In genomic region chrX:30576881-30577280, GRCh38 we compare ENCODE assay signal across 14 cellular contexts. TPM values are rescaled to one million over a fixed set of nuclear protein-coding genes. Genes with fewer than 3 reads are reported as not detected.
DNase-seq lines count a peak whose midpoint lies in the region; ATAC-seq and TF ChIP-seq lines count a peak whose summit lies in the region.
"Had no signal": no experiment of that assay in that cellular context is flagged by ENCODE, and none has a peak within 500 bp of the region (broad histone marks: within the 10 kb centered on the region; RNA-seq: fewer than 3 reads in every experiment).

No MANE protein-coding gene starts in this region.

- peak overlapping the region; percentile 80 for H3K4me3 Mint-ChIP-seq in activated CD4-positive, alpha-beta T cell treated with anti-CD3 and anti-CD28 coated beads for 36 hours
- H3K4me3 Mint-ChIP-seq in stimulated activated effector memory CD8-positive, alpha-beta T cell treated with anti-CD3 and anti-CD28 coated beads, Interleukin-12 subunit alpha, Interleukin-12 subunit beta, amount 100 ng/mL, for 72 hours = peak overlapping the region; percentile 53

- H3K9me3 Mint-ChIP-seq in activated CD4-positive, alpha-beta T cell treated with anti-CD3 and anti-CD28 coated beads for 36 hours (ENCODE audit: low read depth) = no peaks in the 10 kb centered on the region
- no peaks in the 10 kb centered on the region for H3K9me3 Mint-ChIP-seq in stimulated activated effector memory CD8-positive, alpha-beta T cell treated with anti-CD3 and anti-CD28 coated beads, Interleukin-12 subunit alpha, Interleukin-12 subunit beta, amount 100 ng/mL, for 72 hours

- peaks cover 5% of the 10 kb centered on the region for H3K36me3 Mint-ChIP-seq in activated CD4-positive, alpha-beta T cell treated with anti-CD3 and anti-CD28 coated beads for 36 hours (ENCODE audit: low read depth)
- no peaks in the 10 kb centered on the region for H3K36me3 Mint-ChIP-seq in stimulated activated effector memory CD8-positive, alpha-beta T cell treated with anti-CD3 and anti-CD28 coated beads, Interleukin-12 subunit alpha, Interleukin-12 subunit beta, amount 100 ng/mL, for 72 hours

- ATAC-seq in activated CD4-positive, alpha-beta T cell treated with anti-CD3 and anti-CD28 coated beads for 36 hours = peak; percentile 13
- ATAC-seq in stimulated activated effector memory CD8-positive, alpha-beta T cell treated with anti-CD3 and anti-CD28 coated beads, Interleukin-12 subunit alpha, Interleukin-12 subunit beta, amount 100 ng/mL, for 72 hours = no peak

- CTCF ChIA-PET in activated CD4-positive, alpha-beta T cell treated with anti-CD3 and anti-CD28 coated beads for 36 hours (lab: Charles Lee) = interaction anchor here (0.6 to 1.0 kb wide), 2 partner anchors 7 to 10 kb away, joined by 3 to 5 read pairs; no protein-coding TSS in a partner anchor

- peaks cover 16% of the 10 kb centered on the region for H3K4me1 Mint-ChIP-seq in activated CD4-positive, alpha-beta T cell treated with anti-CD3 and anti-CD28 coated beads for 36 hours
- peaks cover 12% of the 10 kb centered on the region for H3K4me1 Mint-ChIP-seq in stimulated activated effector memory CD8-positive, alpha-beta T cell treated with anti-CD3 and anti-CD28 coated beads, Interleukin-12 subunit alpha, Interleukin-12 subunit beta, amount 100 ng/mL, for 72 hours

- no peak overlapping the region for H3K27ac ChIP-seq in coronary artery
- H3K27ac ChIP-seq: uterus had no signal

- intact Hi-C loops in activated CD4-positive, alpha-beta T cell treated with anti-CD3 and anti-CD28 coated beads for 36 hours (cut with DNase I, micrococcal nuclease) = loop anchor here (2.0 to 10.0 kb wide), 5 partner anchors 16 to 310 kb away; partner anchors contain the start of genes GK (in 1 of the 2) and TAB3 (in 1 of the 2)

- no peaks in the 10 kb centered on the region for H3K27me3 Mint-ChIP-seq in activated CD4-positive, alpha-beta T cell treated with anti-CD3 and anti-CD28 coated beads for 36 hours

- H3K27ac Mint-ChIP-seq in activated CD4-positive, alpha-beta T cell treated with anti-CD3 and anti-CD28 coated beads for 36 hours = peak overlapping the region; percentile 83
- H3K27ac Mint-ChIP-seq in stimulated activated effector memory CD8-positive, alpha-beta T cell treated with anti-CD3 and anti-CD28 coated beads, Interleukin-12 subunit alpha, Interleukin-12 subunit beta, amount 100 ng/mL, for 72 hours = peak overlapping the region; percentile 15

- H3K4me3 ChIP-seq in coronary artery = peak overlapping the region; percentile 25
- H3K4me3 ChIP-seq: uterus had no signal

- no peak for DNase-seq in activated CD4-positive, alpha-beta T cell treated with anti-CD3 and anti-CD28 coated beads for 36 hours
- DNase-seq in activated CD4-positive, alpha-beta T cell treated with anti-CD3 and anti-CD28 coated beads, Interleukin-2, amount 50 U/mL, for 48 hours = no peak
- DNase-seq in NAMALWA (ENCODE audit: low spot score) (peak; percentile 34), coronary artery (ENCODE audit: low spot score) (no peak), cerebellar nuclear complex (lab: John Stamatoyannopoulos, UW) (no peak), NCI-H82 (lab: John Stamatoyannopoulos, UW) (no peak), A172 (ENCODE audit: low spot score) (no peak)
- DNase-seq in stimulated activated effector memory CD8-positive, alpha-beta T cell treated with anti-CD3 and anti-CD28 coated beads, Interleukin-12 subunit alpha, Interleukin-12 subunit beta, amount 100 ng/mL, for 72 hours (ENCODE audit: low spot score in 2 of 2) = no peak
- DNase-seq: caudate nucleus, H7, left cardiac atrium, pancreas, uterus had no signal

- TF ChIP-seq CTCF in coronary artery (IDR thresholded peaks at IDR 0.05) = no peak

- POLR2A ChIA-PET in activated CD4-positive, alpha-beta T cell treated with anti-CD3 and anti-CD28 coated beads for 36 hours (lab: Charles Lee) = interaction anchor here (0.8 kb wide), 1 partner anchor 67 kb away, joined by 3 read pairs; no protein-coding TSS in a partner anchor

RNA-seq across cellular contexts. Expression of gene TASL, which starts 0.7 kb away (rescaled TPM):
- total RNA-seq in activated CD4-positive, alpha-beta T cell treated with anti-CD3 and anti-CD28 coated beads for 36 hours = 1 to 10 TPM; 1.7 to 2.2 TPM
- not detected in 2 replicates for total RNA-seq in A172 (2014; rRNA removed; shearing (Covaris generic))
- total RNA-seq: A673, H7 had no signal
